Comparison of ENCODE assay signal across 2 cellular contexts in the genomic region with DNA sequence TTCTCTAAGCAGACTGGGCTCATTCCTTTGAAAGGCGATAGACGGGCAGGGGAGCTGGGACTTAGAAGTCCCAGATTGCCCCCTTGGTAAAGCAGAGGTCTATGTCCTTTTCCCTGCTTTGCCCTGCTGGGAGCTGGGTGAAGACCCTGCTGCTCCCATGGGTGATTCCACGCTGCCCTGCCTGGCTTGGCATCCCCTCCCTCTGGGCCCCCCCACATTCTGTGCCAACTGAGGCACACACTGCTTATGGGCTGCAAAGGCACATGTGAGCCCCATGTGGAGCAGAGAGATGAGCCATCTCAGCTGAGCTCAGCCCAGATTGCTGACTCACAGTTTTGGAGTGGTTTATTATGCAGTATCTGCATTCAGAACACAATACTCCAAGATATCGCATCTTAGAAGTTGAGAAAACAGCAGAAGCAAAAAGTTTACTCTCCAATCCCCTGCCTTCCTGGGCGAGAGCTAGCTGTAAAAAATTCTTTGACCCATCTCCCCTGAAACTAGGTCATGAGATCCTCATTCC.
TF ChIP-seq lines count a peak whose summit lies in the region.

No MANE protein-coding gene starts in this region.

TF ChIP-seq in HepG2, 621 proteins besides CTCF, POLR2A, EP300 and RAD21 (continued from another document):
- TF ChIP-seq ZNF709 (CRISPR knock-in tag; IDR thresholded peaks at IDR 0.05) (no peak), MAFK (conservative IDR thresholded peaks at IDR 0.05 in 1 of 2, IDR thresholded peaks at IDR 0.05 in 1 of 2; ENCODE audit: low read length in 2 of 2) (0 out of 4 replicates have a peak, but pooled peaks of 1 of the 2 experiments have one; percentile 1)

TF ChIP-seq in K562, 482 proteins besides CTCF, POLR2A, EP300 and RAD21 (continued from another document):
- TF ChIP-seq C11orf30 (IDR thresholded peaks at IDR 0.05; ENCODE audit: low read depth) (peak; percentile 82), NFE2 (IDR thresholded peaks at IDR 0.05; ENCODE audit: low read depth) (peak; percentile 69), CEBPB (tag; IDR thresholded peaks at IDR 0.05) (no peak), MAFK (IDR thresholded peaks at IDR 0.05; ENCODE audit: low read length) (peak; percentile 32; the same call in 1 of the 2 replicates), ZNF316 (IDR thresholded peaks at IDR 0.05) (peak; percentile 84), KAT7 (CRISPR knock-in tag; IDR thresholded peaks at IDR 0.05; ENCODE audit: borderline replicate concordance) (no peak), MAFG (tag; conservative IDR thresholded peaks at IDR 0.05) (peak; percentile 72), ZNF766 (CRISPR knock-in tag; conservative IDR thresholded peaks at IDR 0.05) (peak; percentile 89), MAFF (IDR thresholded peaks at IDR 0.05; ENCODE audit: low read length) (peak; percentile 19; the same call in 1 of the 2 replicates), BRD9 (IDR thresholded peaks at IDR 0.05; ENCODE audit: low read depth, partially characterized antibody) (no peak), CAMTA2 (CRISPR knock-in tag; conservative IDR thresholded peaks at IDR 0.05) (no peak)
